9 cellular contexts compared by ENCODE assay signal in the genomic region with DNA sequence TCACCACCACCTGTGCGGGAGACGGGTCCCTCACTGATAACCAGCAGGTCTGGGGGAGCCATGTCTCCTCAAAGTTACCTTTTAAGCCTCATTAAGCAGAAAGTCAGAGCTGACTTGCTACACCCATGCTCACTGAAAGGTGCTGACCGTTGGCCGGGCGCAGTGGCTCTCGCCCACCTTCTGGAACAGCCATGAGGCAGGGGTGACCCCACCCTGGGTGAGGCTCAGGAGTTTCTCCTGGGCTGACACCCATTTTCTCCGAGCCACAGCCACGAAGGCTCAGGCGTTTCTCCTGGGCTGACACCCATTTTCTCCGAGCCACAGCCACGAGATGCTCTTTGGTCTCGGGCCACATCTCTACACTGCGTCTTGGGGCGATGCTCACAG. TPM values are rescaled to one million over a fixed set of nuclear protein-coding genes. Genes with fewer than 3 reads are reported as not detected.
"Had no signal": no experiment of that assay in that cellular context is flagged by ENCODE, and none has a peak within 500 bp of the region (broad histone marks: within the 10 kb centered on the region; RNA-seq: fewer than 3 reads in every experiment).

No MANE protein-coding gene starts in this region.

- H3K36me3 ChIP-seq: HAP-1 had no signal

- ATAC-seq: HCT116 had no signal

- H3K9me3 ChIP-seq: HAP-1 had no signal

- H2AFZ ChIP-seq: GM23248 had no signal

- H3K27ac ChIP-seq: GM23248 had no signal

- H3K9ac ChIP-seq: GM23248 had no signal

- DNase-seq: GM23248, GOT3, H7, KBM-7 had no signal

- H3K4me3 ChIP-seq: GM23248, HAP-1 had no signal

- H3K4me1 ChIP-seq: HAP-1 had no signal

RNA-seq across cellular contexts. Expression of gene BHLHE23, which starts 10.2 kb away (rescaled TPM):
- total RNA-seq: GM23248, H4, HT-29 had no signal
- polyA plus RNA-seq: GM23248, IgD-negative memory B cell had no signal

RNA-seq across cellular contexts. Expression of gene SLC17A9, which starts 44.1 kb away (rescaled TPM):
- total RNA-seq: H4 had no signal
